6 cellular contexts compared by ENCODE assay signal in genomic region chr10:97596101-97597055, GRCh38. TPM values are rescaled to one million over a fixed set of nuclear protein-coding genes. Genes with fewer than 3 reads are reported as not detected.
A peak's percentile ranks its signal among the peaks of the same experiment; 100 is the strongest.
DNase-seq lines count a peak whose midpoint lies in the region; ATAC-seq and TF ChIP-seq lines count a peak whose summit lies in the region.

No MANE protein-coding gene starts in this region.

- intact Hi-C loops in sciatic nerve (cut with DNase I): no loop called here

- no peak overlapping the region for H3K4me3 ChIP-seq in epithelial cell of proximal tubule (ENCODE audit: low read depth, low read length)

- DNase-seq in HK-2 (ENCODE audit: unreplicated experiment): peak; percentile 74
- peak; percentile 78 for DNase-seq in epithelial cell of proximal tubule (ENCODE audit: low read depth)
- DNase-seq in sciatic nerve (ENCODE audit: low spot score): no peak
- no peak for DNase-seq in NCI-H69 (lab: John Stamatoyannopoulos, UW)
- no peak for DNase-seq in OCI-M1 (lab: John Stamatoyannopoulos, UW)
- no peak for DNase-seq in NCI-H1048 (lab: John Stamatoyannopoulos, UW)

- ATAC-seq in sciatic nerve: peak; percentile 91

- no peak for TF ChIP-seq CTCF in epithelial cell of proximal tubule (conservative IDR thresholded peaks at IDR 0.05; ENCODE audit: low read depth, low read length)

RNA-seq across cellular contexts. Expression of gene C10orf62, which starts 6.9 kb away (rescaled TPM):
- total RNA-seq in epithelial cell of proximal tubule (0.12 TPM in 1 of 2 replicates, not detected in the other), sciatic nerve (not detected)

RNA-seq across cellular contexts. Expression of gene HOGA1, which starts 12.2 kb away (rescaled TPM):
- total RNA-seq in epithelial cell of proximal tubule: 4.1 and 10.8 TPM in 2 replicates
- total RNA-seq in sciatic nerve: 4.1 TPM

RNA-seq across cellular contexts. Expression of gene ANKRD2, which starts 23.8 kb away (rescaled TPM):
- 3.3 and 6.8 TPM in 2 replicates for total RNA-seq in epithelial cell of proximal tubule
- total RNA-seq in sciatic nerve: not detected

RNA-seq across cellular contexts. Expression of gene MORN4, which starts 36.9 kb away (rescaled TPM):
- 3.6 and 5.7 TPM in 2 replicates for total RNA-seq in epithelial cell of proximal tubule
- 9.9 TPM for total RNA-seq in sciatic nerve

RNA-seq across cellular contexts. Expression of gene PI4K2A, which starts 44.1 kb away (rescaled TPM):
- total RNA-seq in epithelial cell of proximal tubule (14.0 and 28.6 TPM in 2 replicates), sciatic nerve (16.1 TPM)

Comparison
In these comparisons a context has a peak if more than half of its experiments do, and no peak if none do; other contexts are left out.
1. DNase-seq: peak in HK-2 (single experiment) and epithelial cell of proximal tubule (single experiment); none in sciatic nerve (single experiment), NCI-H69 (single experiment), OCI-M1 (single experiment) and NCI-H1048 (single experiment).